Comparison of ENCODE assay signal across 30 cellular contexts in genomic region chrX:106902684-106903083, GRCh38. TPM values are rescaled to one million over a fixed set of nuclear protein-coding genes. Genes with fewer than 3 reads are reported as not detected.
"Had no signal": no experiment of that assay in that cellular context is flagged by ENCODE, and none has a peak within 500 bp of the region (broad histone marks: within the 10 kb centered on the region; RNA-seq: fewer than 3 reads in every experiment).

No MANE protein-coding gene starts in this region.

- H3K9me3 ChIP-seq: colonic mucosa, heart right ventricle, left lung, lower lobe of right lung, pancreas, prostate gland, tibial artery, upper lobe of left lung, uterus had no signal

- H3K27me3 ChIP-seq: colonic mucosa, left lung, neural progenitor cell, pancreas, tibial artery, upper lobe of left lung, uterus had no signal

- FAIRE-seq: endothelial cell of umbilical vein, pancreas had no signal

- H3K9me3 Mint-ChIP-seq: memory B cell, natural killer cell had no signal

- H2AFZ ChIP-seq: neural progenitor cell had no signal

- H3K27ac ChIP-seq: colonic mucosa, heart right ventricle, left lung, lower lobe of right lung, pancreas, prostate gland, skin epidermis, tibial artery, upper lobe of left lung, uterus had no signal

- H3K4me1 Mint-ChIP-seq: memory B cell, natural killer cell had no signal

- H3K36me3 Mint-ChIP-seq: memory B cell, mesothelial cell of epicardium, natural killer cell, neural progenitor cell had no signal

- H3K27ac Mint-ChIP-seq: endodermal cell, memory B cell, mesothelial cell of epicardium, natural killer cell had no signal

- H3K36me3 ChIP-seq: colonic mucosa, heart right ventricle, left lung, lower lobe of right lung, neural progenitor cell, pancreas, prostate gland, tibial artery, upper lobe of left lung, uterus had no signal

- DNase-seq: colonic mucosa; dermis blood vessel endothelial cell; effector CD4-positive, alpha-beta T cell; endodermal cell; erythroblast; foreskin melanocyte; heart right ventricle; islet precursor cell; left lung; lower lobe of right lung; natural killer cell; occipital lobe; pancreas; retina; stimulated activated CD4-positive, alpha-beta T cell treated with anti-CD3 and anti-CD28 coated beads, Interleukin-12 subunit alpha, Interleukin-12 subunit beta, amount 100 ng/mL, for 4 hours; stimulated activated naive CD8-positive, alpha-beta T cell treated with anti-CD3 and anti-CD28 coated beads, Interleukin-15, Interleukin-2, amounts not matched to agents 100 U/mL and 50 U/mL, for 24 hours; tibial artery; upper lobe of left lung; uterus had no signal

- H3K4me1 ChIP-seq: colonic mucosa, heart right ventricle, left lung, lower lobe of right lung, pancreas, prostate gland, upper lobe of left lung, uterus had no signal

- H3K27me3 Mint-ChIP-seq: memory B cell had no signal

- H3K9ac ChIP-seq: neural progenitor cell had no signal

- H3K4me3 Mint-ChIP-seq: endodermal cell, memory B cell, mesothelial cell of epicardium, natural killer cell, neural progenitor cell had no signal

- ATAC-seq: heart right ventricle; left lung; lower lobe of right lung; natural killer cell; pancreas; sciatic nerve; stimulated activated naive CD8-positive, alpha-beta T cell treated with anti-CD3 and anti-CD28 coated beads, Interleukin-15, Interleukin-2, amounts not matched to agents 100 U/mL and 50 U/mL, for 24 hours had no signal

- H3K4me3 ChIP-seq: colonic mucosa, heart right ventricle, left lung, lower lobe of right lung, neural progenitor cell, pancreas, prostate gland, skin epidermis, tibial artery, upper lobe of left lung, uterus had no signal

RNA-seq across cellular contexts. Expression of gene RIPPLY1, which starts 0.5 kb away (rescaled TPM):
- total RNA-seq: cerebellum, colonic mucosa, dermis blood vessel endothelial cell, endodermal cell, endothelial cell of umbilical vein, heart right ventricle, left lung, lower lobe of right lung, mesothelial cell of epicardium, mucosa of gallbladder, myocyte, natural killer cell, occipital lobe, pancreas, prostate gland, upper lobe of left lung, uterus had no signal
- polyA plus RNA-seq: endothelial cell of umbilical vein had no signal

RNA-seq across cellular contexts. Expression of gene CLDN2, which starts 17.5 kb away (rescaled TPM):
- total RNA-seq: cerebellum, endodermal cell, endothelial cell of umbilical vein, heart right ventricle, lower lobe of right lung, mesothelial cell of epicardium, myocyte, natural killer cell, occipital lobe, sciatic nerve, temporal lobe had no signal
- polyA plus RNA-seq: endothelial cell of umbilical vein had no signal
